Comparison of ENCODE assay signal across 14 cellular contexts in the genomic region with DNA sequence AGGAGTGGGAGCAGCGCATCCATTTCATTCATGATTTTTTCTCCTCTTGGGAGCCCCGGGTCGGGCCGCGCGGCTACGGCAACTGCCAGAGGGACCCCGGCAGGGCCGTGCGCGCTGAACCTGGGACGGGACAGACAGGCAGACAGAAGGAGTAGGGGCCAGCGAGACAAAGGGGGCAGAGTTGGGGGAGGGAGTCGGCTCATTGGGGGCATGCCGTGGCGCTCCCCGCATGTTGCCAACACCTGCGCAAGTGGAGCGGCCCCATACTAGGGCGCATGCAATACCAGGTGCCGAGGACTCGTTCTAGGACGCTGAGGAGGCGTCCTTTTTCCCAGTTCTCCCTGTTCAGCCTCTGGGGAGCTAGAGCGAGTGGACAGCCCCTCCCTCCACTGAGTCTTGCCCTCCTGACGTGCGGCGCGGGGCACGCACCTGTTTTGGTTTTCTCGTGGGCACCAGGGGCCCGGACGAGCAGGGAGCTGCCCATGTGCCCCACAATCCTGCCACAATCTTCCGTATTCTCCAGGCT. TPM values are rescaled to one million over a fixed set of nuclear protein-coding genes. Genes with fewer than 3 reads are reported as not detected.
DNase-seq lines count a peak whose midpoint lies in the region; ATAC-seq and TF ChIP-seq lines count a peak whose summit lies in the region.
"Had no signal": no experiment of that assay in that cellular context is flagged by ENCODE, and none has a peak within 500 bp of the region (broad histone marks: within the 10 kb centered on the region; RNA-seq: fewer than 3 reads in every experiment).

No MANE protein-coding gene starts in this region.

- H3K9me2 ChIP-seq in Karpas-422 (replicated peaks; ENCODE audit: insufficient read depth, low read length) = no peaks in the 10 kb centered on the region

- H3K36me3 ChIP-seq in kidney epithelial cell (ENCODE audit: control insufficient read depth, insufficient read depth, low read length) = no peaks in the 10 kb centered on the region
- no peaks in the 10 kb centered on the region for H3K36me3 ChIP-seq in Karpas-422 (ENCODE audit: insufficient read depth, low read length)
- H3K36me3 ChIP-seq: Peyer's patch had no signal

- H3K27ac Mint-ChIP-seq in activated naive CD8-positive, alpha-beta T cell treated with anti-CD3 and anti-CD28 coated beads for 36 hours = no peak overlapping the region
- H3K27ac Mint-ChIP-seq in stimulated activated naive B cell treated with anti-CD40 and anti-IgM and Interleukin-4, amounts not matched to agents 10 μg/mL and 1 μg/mL and 100 μg/mL, for 72 hours = no peak overlapping the region

- H3K27me3 ChIP-seq in kidney epithelial cell (ENCODE audit: control insufficient read depth, insufficient read depth, low read length) (peaks cover 45% of the 10 kb centered on the region), Karpas-422 (ENCODE audit: low read length) (no peaks in the 10 kb centered on the region)

- H3K79me2 ChIP-seq in Karpas-422 (ENCODE audit: low read length) = no peaks in the 10 kb centered on the region

- ATAC-seq in stimulated activated naive B cell treated with anti-CD40 and anti-IgM and Interleukin-4, amounts not matched to agents 10 μg/mL and 1 μg/mL and 100 μg/mL, for 72 hours (replicated peaks) = no peak
- ATAC-seq in GM21381 (IDR thresholded peaks at IDR 0.05; ENCODE audit: unreplicated experiment) = no peak

- H3K9me3 ChIP-seq in Karpas-422 (ENCODE audit: low read length) = no peaks in the 10 kb centered on the region
- H3K9me3 ChIP-seq: Peyer's patch had no signal

- DNase-seq in NCI-H748 (lab: John Stamatoyannopoulos, UW; ENCODE audit: unreplicated experiment) (peak; percentile 49), NCI-H748 treated with DMSO at 0.1 percent for 48 hours (lab: John Stamatoyannopoulos, UW) (no peak), kidney epithelial cell (ENCODE audit: low read depth) (no peak), A172 (ENCODE audit: low spot score) (no peak), Karpas-422 (no peak)
- no peak for DNase-seq in activated naive CD8-positive, alpha-beta T cell treated with anti-CD3 and anti-CD28 coated beads for 36 hours
- no peak for DNase-seq in stimulated activated naive B cell treated with anti-CD40 and anti-IgM and Interleukin-4, amounts not matched to agents 10 μg/mL and 1 μg/mL and 100 μg/mL, for 72 hours
- DNase-seq: activated CD4-positive, CD25-positive, alpha-beta regulatory T cell; GF-D8; midbrain; NCI-H2107; Peyer's patch had no signal

- no peak overlapping the region for H3K9ac ChIP-seq in Karpas-422 (ENCODE audit: low read length)

- no peaks in the 10 kb centered on the region for H3K9me3 Mint-ChIP-seq in activated naive CD8-positive, alpha-beta T cell treated with anti-CD3 and anti-CD28 coated beads for 36 hours
- H3K9me3 Mint-ChIP-seq in stimulated activated naive B cell treated with anti-CD40 and anti-IgM and Interleukin-4, amounts not matched to agents 10 μg/mL and 1 μg/mL and 100 μg/mL, for 72 hours = no peaks in the 10 kb centered on the region

- no peak overlapping the region for H2AFZ ChIP-seq in Karpas-422 (ENCODE audit: low read length)

- H3K4me2 ChIP-seq in Karpas-422 (ENCODE audit: low read depth, low read length, poor library complexity, severe bottlenecking) = no peak overlapping the region

- no peaks in the 10 kb centered on the region for H3K4me1 Mint-ChIP-seq in activated naive CD8-positive, alpha-beta T cell treated with anti-CD3 and anti-CD28 coated beads for 36 hours
- H3K4me1 Mint-ChIP-seq in stimulated activated naive B cell treated with anti-CD40 and anti-IgM and Interleukin-4, amounts not matched to agents 10 μg/mL and 1 μg/mL and 100 μg/mL, for 72 hours = peaks cover 6 to 11% of the 10 kb centered on the region in 2 donors

- H3K27ac ChIP-seq in Karpas-422 (ENCODE audit: low read length) = no peak overlapping the region
- H3K27ac ChIP-seq: Peyer's patch had no signal

- H4K20me1 ChIP-seq in Karpas-422 (ENCODE audit: insufficient read depth, low read depth, low read length) = no peaks in the 10 kb centered on the region

- H3K4me3 ChIP-seq in kidney epithelial cell (ENCODE audit: low read depth, low read length) (peak overlapping the region; percentile 20), Karpas-422 (ENCODE audit: low read length) (no peak overlapping the region)

- no peaks in the 10 kb centered on the region for H3K4me1 ChIP-seq in Karpas-422 (ENCODE audit: low read length)

- peaks cover 55% of the 10 kb centered on the region for H3K27me3 Mint-ChIP-seq in activated naive CD8-positive, alpha-beta T cell treated with anti-CD3 and anti-CD28 coated beads for 36 hours
- H3K27me3 Mint-ChIP-seq in stimulated activated naive B cell treated with anti-CD40 and anti-IgM and Interleukin-4, amounts not matched to agents 10 μg/mL and 1 μg/mL and 100 μg/mL, for 72 hours = peaks cover 53 to 67% of the 10 kb centered on the region in 2 donors

- TF ChIP-seq CTCF in kidney epithelial cell (IDR thresholded peaks at IDR 0.05; ENCODE audit: insufficient read depth, low read length, poor library complexity, severe bottlenecking) = no peak

- H3K36me3 Mint-ChIP-seq in activated naive CD8-positive, alpha-beta T cell treated with anti-CD3 and anti-CD28 coated beads for 36 hours = no peaks in the 10 kb centered on the region
- no peaks in the 10 kb centered on the region for H3K36me3 Mint-ChIP-seq in stimulated activated naive B cell treated with anti-CD40 and anti-IgM and Interleukin-4, amounts not matched to agents 10 μg/mL and 1 μg/mL and 100 μg/mL, for 72 hours

- H3K4me3 Mint-ChIP-seq in activated naive CD8-positive, alpha-beta T cell treated with anti-CD3 and anti-CD28 coated beads for 36 hours = peak overlapping the region; percentile 36
- H3K4me3 Mint-ChIP-seq in stimulated activated naive B cell treated with anti-CD40 and anti-IgM and Interleukin-4, amounts not matched to agents 10 μg/mL and 1 μg/mL and 100 μg/mL, for 72 hours = peak overlapping the region; percentile 6 to 29

RNA-seq across cellular contexts. Expression of a gene that starts 0.5 kb away (rescaled TPM):
- total RNA-seq in activated naive CD8-positive, alpha-beta T cell treated with anti-CD3 and anti-CD28 coated beads for 36 hours = not detected
- 0.07 TPM in 1 of 2 replicates, not detected in the other for total RNA-seq in kidney epithelial cell
- not detected in 2 replicates for total RNA-seq in A172 (2014; rRNA removed; shearing (Covaris generic))
- not detected in 2 replicates for total RNA-seq in Karpas-422 (2014; rRNA removed; shearing (Covaris generic); ENCODE audit: low replicate concordance)
- total RNA-seq: HT-29 had no signal
